12 cellular contexts compared by ENCODE assay signal in the genomic region with DNA sequence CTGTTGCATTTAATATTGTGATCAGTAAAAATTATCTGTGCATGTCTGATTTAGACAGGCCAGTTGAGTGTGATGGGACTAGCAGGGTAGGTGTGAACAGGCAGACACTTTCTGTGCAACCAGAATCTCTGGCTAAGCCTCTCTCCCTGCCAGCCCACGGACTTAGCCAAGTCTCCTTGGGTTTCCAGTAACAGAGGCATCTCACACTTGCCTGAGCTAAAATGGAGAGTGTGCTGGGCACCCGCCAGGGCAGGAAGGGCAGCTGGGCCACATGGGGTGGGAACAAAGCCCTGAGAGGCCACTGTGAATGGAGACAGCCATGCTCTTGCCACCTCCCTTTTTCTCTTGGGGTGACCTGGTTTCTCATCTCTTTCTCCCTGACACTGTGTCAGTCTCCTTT. TPM values are rescaled to one million over a fixed set of nuclear protein-coding genes. Genes with fewer than 3 reads are reported as not detected.
DNase-seq lines count a peak whose midpoint lies in the region; TF ChIP-seq lines count a peak whose summit lies in the region.
"Had no signal": no experiment of that assay in that cellular context is flagged by ENCODE, and none has a peak within 500 bp of the region (broad histone marks: within the 10 kb centered on the region; RNA-seq: fewer than 3 reads in every experiment).

No MANE protein-coding gene starts in this region.

- DNase-seq in G401 (ENCODE audit: low spot score) (peak; percentile 37), cerebellum (ENCODE audit: low spot score) (peak; percentile 34), osteoblast (ENCODE audit: insufficient read length, low spot score, missing footprints) (no peak), tibial artery (no peak), COR-L47 (lab: John Stamatoyannopoulos, UW) (no peak), GDM1 (lab: John Stamatoyannopoulos, UW) (no peak)
- DNase-seq: AML-193, Caco-2, H7, NCI-H1436 treated with DMSO at 0.1 percent for 48 hours, NCI-H2029 had no signal

- no peaks in the 10 kb centered on the region for H4K20me1 ChIP-seq in Loucy (ENCODE audit: insufficient read depth, low read length, poor library complexity, severe bottlenecking)
- no peaks in the 10 kb centered on the region for H4K20me1 ChIP-seq in osteoblast (ENCODE audit: insufficient read depth, low read length)

- H3K4me3 ChIP-seq in Loucy (ENCODE audit: low read length, poor library complexity, severe bottlenecking) (no peak overlapping the region), osteoblast (ENCODE audit: insufficient read depth, low read length) (no peak overlapping the region), tibial artery (no peak overlapping the region)

- H3K4me2 ChIP-seq in Loucy (ENCODE audit: low read depth, low read length, poor library complexity, severe bottlenecking) (no peak overlapping the region), osteoblast (ENCODE audit: insufficient read depth, low read length) (no peak overlapping the region)

- H3K9me2 ChIP-seq in Loucy (replicated peaks; ENCODE audit: low read depth, low read length): no peaks in the 10 kb centered on the region

- H3K36me3 ChIP-seq in Loucy (ENCODE audit: insufficient read depth, low read length) (no peaks in the 10 kb centered on the region), osteoblast (ENCODE audit: insufficient read depth, low read length) (no peaks in the 10 kb centered on the region), tibial artery (no peaks in the 10 kb centered on the region)

- no peaks in the 10 kb centered on the region for H3F3A ChIP-seq in Loucy (ENCODE audit: low read depth)

- H3K9me3 ChIP-seq in Loucy (ENCODE audit: insufficient read depth, low read depth, low read length) (no peaks in the 10 kb centered on the region), osteoblast (ENCODE audit: low read depth, low read length) (no peaks in the 10 kb centered on the region), tibial artery (no peaks in the 10 kb centered on the region)
- H3K9me3 ChIP-seq: Caco-2 had no signal

- H3K9ac ChIP-seq in Loucy (ENCODE audit: low read depth, low read length, poor library complexity, severe bottlenecking): no peak overlapping the region

- H3K27me3 ChIP-seq in Loucy (ENCODE audit: insufficient read depth, low read length, poor library complexity, severe bottlenecking) (no peaks in the 10 kb centered on the region), osteoblast (ENCODE audit: insufficient read depth, low read length) (no peaks in the 10 kb centered on the region), tibial artery (no peaks in the 10 kb centered on the region)

- peaks cover 6% of the 10 kb centered on the region for H3K4me1 ChIP-seq in Loucy (ENCODE audit: insufficient read depth, low read length, poor library complexity, severe bottlenecking)
- H3K4me1 ChIP-seq in osteoblast (ENCODE audit: insufficient read depth, low read length): no peaks in the 10 kb centered on the region
- H3K4me1 ChIP-seq in tibial artery: no peaks in the 10 kb centered on the region
- H3K4me1 ChIP-seq: Caco-2 had no signal

- TF ChIP-seq CTCF in Loucy (conservative IDR thresholded peaks at IDR 0.05; ENCODE audit: low read length) (no peak), osteoblast (IDR thresholded peaks at IDR 0.05; ENCODE audit: extremely low read depth, low read depth, low read length) (no peak), tibial artery (IDR thresholded peaks at IDR 0.05) (no peak)

- H2AFZ ChIP-seq in Loucy (ENCODE audit: low read length) (peak overlapping the region; percentile 32; the same call in 1 of the 2 replicates), osteoblast (ENCODE audit: low read length) (peak overlapping the region; percentile 57)

- H3K79me2 ChIP-seq in Loucy (ENCODE audit: insufficient read depth, low read length) (no peaks in the 10 kb centered on the region), osteoblast (ENCODE audit: insufficient read depth, low read length) (no peaks in the 10 kb centered on the region)

- in situ Hi-C loops in G401 (cut with HindIII; ENCODE audit: low sequenced_read_pairs): no loop called here

- H3K27ac ChIP-seq in osteoblast (ENCODE audit: low read depth, low read length): no peak overlapping the region
- no peak overlapping the region for H3K27ac ChIP-seq in tibial artery

- intact Hi-C loops in tibial artery (cut with DNase I; ENCODE audit: low total_unique reads): no loop called here

RNA-seq across cellular contexts. Expression of gene RPS27L, which starts 12.5 kb away (rescaled TPM):
- 166 and 216 TPM in 2 replicates for total RNA-seq in G401 (2014; rRNA removed; shearing (Covaris generic))
- total RNA-seq in cerebellum (15.7 TPM), osteoblast (263 and 281 TPM in 2 replicates)

RNA-seq across cellular contexts. Expression of gene RAB8B, which starts 19.6 kb away (rescaled TPM):
- total RNA-seq in G401 (2014; rRNA removed; shearing (Covaris generic)): 6.3 and 7.8 TPM in 2 replicates
- total RNA-seq in cerebellum (61.5 TPM), osteoblast (55.7 and 57.5 TPM in 2 replicates)

RNA-seq across cellular contexts. Expression of gene LACTB, which starts 48.1 kb away (rescaled TPM):
- 8.7 and 17.5 TPM in 2 replicates for total RNA-seq in G401 (2014; rRNA removed; shearing (Covaris generic))
- total RNA-seq in cerebellum: 14.9 TPM
- 51.6 and 52.8 TPM in 2 replicates for total RNA-seq in osteoblast

Comparison
In these comparisons a context has a peak if more than half of its experiments do, and no peak if none do; other contexts are left out.
1. DNase-seq: peak in G401 (single experiment) and cerebellum (single experiment); none in osteoblast (single experiment), tibial artery (0 of 2), COR-L47 (single experiment) and GDM1 (single experiment).